In the genomic region with DNA sequence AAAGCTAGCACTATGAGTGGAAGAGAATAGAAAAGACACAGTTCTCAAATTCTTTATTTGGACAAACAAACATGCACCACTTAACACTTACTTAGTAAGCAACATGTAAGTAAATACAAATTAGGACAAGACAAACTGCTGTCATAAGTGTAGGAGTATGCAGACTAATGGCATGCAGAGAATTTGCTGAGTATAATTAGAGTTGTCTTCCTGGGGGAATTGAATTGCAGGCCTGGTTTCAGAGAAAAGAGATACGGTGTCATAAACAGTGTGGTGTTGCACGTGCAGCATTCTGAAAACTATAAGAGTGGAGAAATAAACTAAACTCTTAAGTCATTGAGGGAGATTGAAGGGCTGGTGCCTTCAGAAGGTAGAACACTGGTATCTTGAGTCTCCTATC, we compare ENCODE assay signal across 19 cellular contexts.
DNase-seq lines count a peak whose midpoint lies in the region; ATAC-seq and TF ChIP-seq lines count a peak whose summit lies in the region.
"Had no signal": no experiment of that assay in that cellular context is flagged by ENCODE, and none has a peak within 500 bp of the region (broad histone marks: within the 10 kb centered on the region; RNA-seq: fewer than 3 reads in every experiment).

No MANE protein-coding gene starts in this region.

- no peak for ATAC-seq in HG03175 (IDR thresholded peaks at IDR 0.05; ENCODE audit: unreplicated experiment)
- ATAC-seq: K562 had no signal

- H3K27ac ChIP-seq in BLaER1: no peak overlapping the region
- H3K27ac ChIP-seq in tibial artery: no peak overlapping the region
- H3K27ac ChIP-seq: C4-2B, GM23248, HL-60 had no signal

- H3K36me3 ChIP-seq in BLaER1 (no peaks in the 10 kb centered on the region), tibial artery (no peaks in the 10 kb centered on the region)
- H3K36me3 ChIP-seq: HAP-1 had no signal

- peak; percentile 6 for DNase-seq in choroid plexus epithelial cell (ENCODE audit: low read depth)
- peak; percentile 30 for DNase-seq in left kidney (ENCODE audit: low read depth, low spot score)
- no peak for DNase-seq in NCI-H1694 (lab: John Stamatoyannopoulos, UW)
- no peak for DNase-seq in tibial artery
- DNase-seq in NCI-H345 treated with DMSO at 0.1 percent for 48 hours (lab: John Stamatoyannopoulos, UW; ENCODE audit: unreplicated experiment): no peak
- DNase-seq: 8988T; CD4-positive, alpha-beta T cell; DMS153; DMS79; GDM1; GM23248 had no signal

- no peaks in the 10 kb centered on the region for H3K27me3 Mint-ChIP-seq in nephron (ENCODE audit: low read depth)
- H3K27me3 Mint-ChIP-seq: CD4-positive, alpha-beta T cell had no signal

- no peaks in the 10 kb centered on the region for H4K20me1 ChIP-seq in BLaER1

- H3K4me3 ChIP-seq in BLaER1 (no peak overlapping the region), choroid plexus epithelial cell (ENCODE audit: low read depth, low read length) (no peak overlapping the region), tibial artery (no peak overlapping the region)
- H3K4me3 ChIP-seq: GM23248, HAP-1, K562 had no signal

- no peak overlapping the region for H3K9ac ChIP-seq in BLaER1
- H3K9ac ChIP-seq: GM23248 had no signal

- peaks cover 23% of the 10 kb centered on the region for H3K4me1 ChIP-seq in BLaER1
- no peaks in the 10 kb centered on the region for H3K4me1 ChIP-seq in tibial artery
- H3K4me1 ChIP-seq: HAP-1 had no signal

- H3K9me3 ChIP-seq in BLaER1 (peaks cover 7% of the 10 kb centered on the region), tibial artery (peaks cover 0 to 15% (median 0%) of the 10 kb centered on the region in 3 donors)
- H3K9me3 ChIP-seq: HAP-1 had no signal

- no peaks in the 10 kb centered on the region for H3K27me3 ChIP-seq in BLaER1
- no peaks in the 10 kb centered on the region for H3K27me3 ChIP-seq in tibial artery

- peak overlapping the region; percentile 28 for H3K4me2 ChIP-seq in BLaER1

- peak overlapping the region; percentile 5 to 74 (median 38) for H3K27ac Mint-ChIP-seq in nephron
- H3K27ac Mint-ChIP-seq: B cell; CD4-positive, alpha-beta T cell had no signal

- H3K9me3 Mint-ChIP-seq in nephron: peaks cover 23% of the 10 kb centered on the region

- peaks cover 11% of the 10 kb centered on the region for H3K36me3 Mint-ChIP-seq in nephron (ENCODE audit: low read depth)

- intact Hi-C loops in tibial artery (cut with DNase I; ENCODE audit: low total_unique reads): loop anchor here (1.0 kb wide), 1 partner anchor 13 kb away; no protein-coding TSS in a partner anchor

- no peak overlapping the region for H3K4me3 Mint-ChIP-seq in nephron
- H3K4me3 Mint-ChIP-seq: B cell; CD4-positive, alpha-beta T cell had no signal

- TF ChIP-seq CTCF in choroid plexus epithelial cell (conservative IDR thresholded peaks at IDR 0.05; ENCODE audit: low read depth, low read length) (no peak), nephron (IDR thresholded peaks at IDR 0.05; ENCODE audit: unreplicated experiment in 3 of 3) (no peak), tibial artery (IDR thresholded peaks at IDR 0.05) (no peak)

- H3K4me1 Mint-ChIP-seq in nephron: peaks cover 6% of the 10 kb centered on the region
- H3K4me1 Mint-ChIP-seq: B cell had no signal

Comparison
In these comparisons a context has a peak if more than half of its experiments do, and no peak if none do; other contexts are left out.
1. DNase-seq: peak in choroid plexus epithelial cell (single experiment) and left kidney (single experiment); none in NCI-H1694 (single experiment), tibial artery (0 of 2) and NCI-H345 treated with DMSO at 0.1 percent for 48 hours (single experiment).